ENCODE assay signal across 18 cellular contexts in genomic region chr6:165231177-165231576, GRCh38.
"Had no signal": no experiment of that assay in that cellular context is flagged by ENCODE, and none has a peak within 500 bp of the region (broad histone marks: within the 10 kb centered on the region; RNA-seq: fewer than 3 reads in every experiment).

No MANE protein-coding gene starts in this region.

- H3K4me1 ChIP-seq: breast epithelium, esophagus squamous epithelium, lower lobe of right lung, stomach had no signal

- H3K4me3 ChIP-seq: breast epithelium, esophagus squamous epithelium, lower lobe of right lung, stomach had no signal

- H3K4me3 Mint-ChIP-seq: activated CD4-positive, alpha-beta T cell treated with anti-CD3 and anti-CD28 coated beads, Interleukin-2, amount 10 ng/mL, durations not matched to agents 7 days and 5 days; activated CD8-positive, alpha-beta T cell treated with anti-CD3 and anti-CD28 coated beads, Interleukin-2, amount 10 ng/mL, durations not matched to agents 7 days and 5 days; activated T-cell treated with anti-CD3 and anti-CD28 coated beads, Interleukin-2, amount 50 U/mL, for 24 hours; effector memory CD8-positive, alpha-beta T cell; immature natural killer cell; mesothelial cell of epicardium; nephron progenitor cell; stimulated activated effector memory CD8-positive, alpha-beta T cell treated with anti-CD3 and anti-CD28 coated beads, Interleukin-12 subunit alpha, Interleukin-12 subunit beta, amount 100 ng/mL, for 72 hours; T-helper 1 cell treated with Interleukin-12 subunit alpha and Interleukin-12 subunit beta and Interleukin-4 antibody, amounts not matched to agents 30 μg/mL and 1 μg/mL, for 36 hours had no signal

- H3K4me1 Mint-ChIP-seq: activated CD4-positive, alpha-beta T cell treated with anti-CD3 and anti-CD28 coated beads, Interleukin-2, amount 10 ng/mL, durations not matched to agents 7 days and 5 days; immature natural killer cell; stimulated activated effector memory CD8-positive, alpha-beta T cell treated with anti-CD3 and anti-CD28 coated beads, Interleukin-12 subunit alpha, Interleukin-12 subunit beta, amount 100 ng/mL, for 72 hours had no signal

- DNase-seq: activated CD4-positive, alpha-beta T cell treated with anti-CD3 and anti-CD28 coated beads, Interleukin-2, amount 10 ng/mL, durations not matched to agents 7 days and 5 days; activated CD8-positive, alpha-beta T cell treated with anti-CD3 and anti-CD28 coated beads, Interleukin-2, amount 10 ng/mL, durations not matched to agents 7 days and 5 days; activated naive CD4-positive, alpha-beta T cell treated with Interleukin-2 at 50 U/mL for 16 hours; activated T-cell treated with anti-CD3 and anti-CD28 coated beads, Interleukin-2, amount 50 U/mL, for 24 hours; effector memory CD8-positive, alpha-beta T cell; esophagus squamous epithelium; immature natural killer cell; lower lobe of right lung; right cardiac atrium; stimulated activated CD4-positive, alpha-beta T cell treated with anti-CD3 and anti-CD28 coated beads, Interleukin-4, amount 100 ng/mL, for 24 hours; stomach had no signal

- ATAC-seq: activated CD4-positive, CD25-positive, alpha-beta regulatory T cell treated with anti-CD3 and anti-CD28 coated beads, Interleukin-2, amount 50 U/mL, for 24 hours; activated CD8-positive, alpha-beta T cell treated with anti-CD3 and anti-CD28 coated beads, Interleukin-2, amount 10 ng/mL, durations not matched to agents 7 days and 5 days; effector memory CD8-positive, alpha-beta T cell; stimulated activated effector memory CD8-positive, alpha-beta T cell treated with anti-CD3 and anti-CD28 coated beads, Interleukin-12 subunit alpha, Interleukin-12 subunit beta, amount 100 ng/mL, for 72 hours had no signal

- H3K27me3 Mint-ChIP-seq: activated CD4-positive, alpha-beta T cell treated with anti-CD3 and anti-CD28 coated beads, Interleukin-2, amount 10 ng/mL, durations not matched to agents 7 days and 5 days; activated T-cell treated with anti-CD3 and anti-CD28 coated beads, Interleukin-2, amount 50 U/mL, for 24 hours; effector memory CD8-positive, alpha-beta T cell had no signal

- H3K27me3 ChIP-seq: breast epithelium, esophagus squamous epithelium, stomach had no signal

- H3K27ac Mint-ChIP-seq: activated CD4-positive, alpha-beta T cell treated with anti-CD3 and anti-CD28 coated beads, Interleukin-2, amount 10 ng/mL, durations not matched to agents 7 days and 5 days; activated CD8-positive, alpha-beta T cell treated with anti-CD3 and anti-CD28 coated beads, Interleukin-2, amount 10 ng/mL, durations not matched to agents 7 days and 5 days; activated T-cell treated with anti-CD3 and anti-CD28 coated beads, Interleukin-2, amount 50 U/mL, for 24 hours; activated T-helper 2 cell treated with anti-CD3 and anti-CD28 coated beads, Interferon-gamma antibody, Interleukin-2, Interleukin-4, amounts not matched to agents 10 μg/mL and 5 μg/mL and 100 μg/mL, durations not matched to agents 14 hours and 24 hours and 36 hours; effector memory CD8-positive, alpha-beta T cell; immature natural killer cell; mesothelial cell of epicardium; stimulated activated effector memory CD8-positive, alpha-beta T cell treated with anti-CD3 and anti-CD28 coated beads, Interleukin-12 subunit alpha, Interleukin-12 subunit beta, amount 100 ng/mL, for 72 hours; T-helper 1 cell treated with Interleukin-12 subunit alpha and Interleukin-12 subunit beta and Interleukin-4 antibody, amounts not matched to agents 30 μg/mL and 1 μg/mL, for 36 hours had no signal

- H3K36me3 ChIP-seq: breast epithelium, esophagus squamous epithelium, lower lobe of right lung, stomach had no signal

- H3K27ac ChIP-seq: breast epithelium, esophagus squamous epithelium, lower lobe of right lung, stomach had no signal

- H3K36me3 Mint-ChIP-seq: stimulated activated effector memory CD8-positive, alpha-beta T cell treated with anti-CD3 and anti-CD28 coated beads, Interleukin-12 subunit alpha, Interleukin-12 subunit beta, amount 100 ng/mL, for 72 hours had no signal
